Comparison of ENCODE assay signal across 2 cellular contexts in the genomic region with DNA sequence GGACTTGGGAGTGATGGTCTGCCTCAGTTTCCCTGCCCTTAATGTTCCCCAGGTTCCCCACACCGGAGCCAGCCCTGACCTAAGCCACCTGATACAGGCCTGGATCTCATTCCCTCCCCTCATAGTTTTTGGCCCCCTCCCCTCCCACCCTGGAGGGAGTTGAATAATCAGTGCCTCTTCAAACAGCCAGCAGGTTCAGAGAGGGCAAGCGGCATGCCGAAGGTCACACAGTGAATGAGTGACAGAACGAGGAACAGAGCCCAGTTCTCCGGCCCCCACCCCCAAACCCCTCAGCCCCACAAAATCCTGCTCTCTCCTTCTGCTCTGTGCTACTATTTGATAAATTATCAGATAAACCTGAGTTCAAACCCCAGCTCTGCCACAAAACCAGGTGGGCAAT.
TF ChIP-seq lines count a peak whose summit lies in the region.

No MANE protein-coding gene starts in this region.

TF ChIP-seq in GM23338, 12 proteins besides CTCF, POLR2A, EP300 and RAD21:
- TF ChIP-seq NANOG (IDR thresholded peaks at IDR 0.05; ENCODE audit: borderline replicate concordance) (no peak), ZNF331 (CRISPR knock-in tag; IDR thresholded peaks at IDR 0.05; ENCODE audit: low read depth) (no peak)

TF ChIP-seq in H1, 55 proteins besides CTCF, POLR2A, EP300 and RAD21:
- TF ChIP-seq SIN3A (conservative IDR thresholded peaks at IDR 0.05 in 1 of 2, IDR thresholded peaks at IDR 0.05 in 1 of 2; ENCODE audit: low read depth in 1 of 2, low read length in 2 of 2) (no peak), CREB1 (IDR thresholded peaks at IDR 0.05) (no peak), YY1 (IDR thresholded peaks at IDR 0.05; ENCODE audit: low read depth, low read length) (no peak)
